ENCODE assay signal across 10 cellular contexts in genomic region chr1:182677393-182678098, GRCh38.
DNase-seq lines count a peak whose midpoint lies in the region; ATAC-seq and TF ChIP-seq lines count a peak whose summit lies in the region.
"Had no signal": no experiment of that assay in that cellular context is flagged by ENCODE, and none has a peak within 500 bp of the region (broad histone marks: within the 10 kb centered on the region; RNA-seq: fewer than 3 reads in every experiment).

No MANE protein-coding gene starts in this region.

- H3K4me3 ChIP-seq in GM12864 (ENCODE audit: low read depth, low read length) (no peak overlapping the region), Loucy (ENCODE audit: low read length, poor library complexity, severe bottlenecking) (no peak overlapping the region), brain microvascular endothelial cell (ENCODE audit: low read depth, low read length) (no peak overlapping the region)
- H3K4me3 ChIP-seq: SJSA1 had no signal

- DNase-seq in GM12864 (ENCODE audit: low read depth), result peak; percentile 59
- no peak for DNase-seq in NCI-H748 treated with DMSO at 0.1 percent for 48 hours (lab: John Stamatoyannopoulos, UW)
- no peak for DNase-seq in brain microvascular endothelial cell
- DNase-seq in inferior parietal cortex (ENCODE audit: extremely low spot score), result no peak
- DNase-seq in activated CD4-positive, alpha-beta T cell treated with anti-CD3 and anti-CD28 coated beads, Interleukin-2, amount 50 U/mL, for 4 hours, result no peak
- DNase-seq: right cardiac atrium had no signal

- ATAC-seq in GM19351 (IDR thresholded peaks at IDR 0.05; ENCODE audit: unreplicated experiment), result peak; percentile 89
- ATAC-seq in HG02870 (IDR thresholded peaks at IDR 0.05; ENCODE audit: unreplicated experiment), result peak; percentile 91
- ATAC-seq: right cardiac atrium had no signal

- peak overlapping the region; percentile 68; the same call in 1 of the 2 replicates for H2AFZ ChIP-seq in Loucy (ENCODE audit: low read length)

- no peaks in the 10 kb centered on the region for H4K20me1 ChIP-seq in Loucy (ENCODE audit: insufficient read depth, low read length, poor library complexity, severe bottlenecking)

- TF ChIP-seq CTCF in GM12864 (IDR thresholded peaks at IDR 0.05; ENCODE audit: low read depth, low read length, missing control alignments) (no peak), Loucy (conservative IDR thresholded peaks at IDR 0.05; ENCODE audit: low read length) (no peak), brain microvascular endothelial cell (IDR thresholded peaks at IDR 0.05; ENCODE audit: low read depth, low read length, missing control alignments) (no peak)

- no peaks in the 10 kb centered on the region for H3K9me2 ChIP-seq in Loucy (replicated peaks; ENCODE audit: low read depth, low read length)

- H3K79me2 ChIP-seq in Loucy (ENCODE audit: insufficient read depth, low read length), result no peaks in the 10 kb centered on the region

- H3F3A ChIP-seq in Loucy (ENCODE audit: low read depth), result no peaks in the 10 kb centered on the region

- in situ Hi-C loops in brain microvascular endothelial cell (cut with HindIII; ENCODE audit: low pct_ligation_motif_present, low sequenced_read_pairs), result no loop called here

- H3K9ac ChIP-seq in Loucy (ENCODE audit: low read depth, low read length, poor library complexity, severe bottlenecking), result no peak overlapping the region

- H3K27me3 ChIP-seq in Loucy (ENCODE audit: insufficient read depth, low read length, poor library complexity, severe bottlenecking), result no peaks in the 10 kb centered on the region
- no peaks in the 10 kb centered on the region for H3K27me3 ChIP-seq in brain microvascular endothelial cell (replicated peaks)
- H3K27me3 ChIP-seq: SJSA1 had no signal

- peaks cover 5% of the 10 kb centered on the region for H3K4me1 ChIP-seq in Loucy (ENCODE audit: insufficient read depth, low read length, poor library complexity, severe bottlenecking)

- H3K36me3 ChIP-seq in Loucy (ENCODE audit: insufficient read depth, low read length) (no peaks in the 10 kb centered on the region), brain microvascular endothelial cell (replicated peaks) (no peaks in the 10 kb centered on the region)
- H3K36me3 ChIP-seq: SJSA1 had no signal

- H3K4me2 ChIP-seq in Loucy (ENCODE audit: low read depth, low read length, poor library complexity, severe bottlenecking), result no peak overlapping the region

- no peaks in the 10 kb centered on the region for H3K9me3 ChIP-seq in Loucy (ENCODE audit: insufficient read depth, low read depth, low read length)
- H3K9me3 ChIP-seq: SJSA1 had no signal

- H3K27ac ChIP-seq in brain microvascular endothelial cell, result no peak overlapping the region
- H3K27ac ChIP-seq: SJSA1 had no signal
